14 cellular contexts compared by ENCODE assay signal in the genomic region with DNA sequence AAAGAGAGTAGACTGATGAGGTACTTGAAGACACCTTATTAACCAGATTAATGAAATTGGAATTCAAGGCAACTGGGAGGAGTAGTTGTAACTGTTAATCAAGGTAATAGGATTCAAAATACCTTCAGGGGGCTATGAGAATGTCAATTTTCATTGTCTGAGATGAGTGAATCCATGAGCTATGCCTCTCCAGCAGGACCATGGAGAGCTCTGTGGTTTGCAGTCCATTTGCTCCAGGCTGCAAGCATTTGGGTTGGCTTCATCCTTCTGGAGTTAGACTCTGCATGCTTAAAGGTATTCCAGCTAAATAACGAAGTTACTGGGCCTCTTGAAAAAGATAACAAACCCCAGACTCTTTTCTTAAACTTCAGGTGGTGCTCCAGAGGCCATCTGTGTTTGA.
DNase-seq lines count a peak whose midpoint lies in the region; ATAC-seq, FAIRE-seq and TF ChIP-seq lines count a peak whose summit lies in the region.
"Had no signal": no experiment of that assay in that cellular context is flagged by ENCODE, and none has a peak within 500 bp of the region (broad histone marks: within the 10 kb centered on the region; RNA-seq: fewer than 3 reads in every experiment).

No MANE protein-coding gene starts in this region.

- WGBS in A549 (ENCODE audit: missing lambda C conversion rate) = 0% methylated on average over 1 of the region's 1 CpG
- 26% methylated on average over 1 of the region's 1 CpG for WGBS in hepatocyte (ENCODE audit: low lambda C conversion rate, missing lambda C conversion rate)
- 10 to 16% methylated on average over 1 of the region's 1 CpG for WGBS in body of pancreas, 2 donors

- FAIRE-seq in A549 (lab: Jason Lieb, UNC) = no peak

- POLR2A ChIA-PET in A549 (lab: Yijun Ruan, JAX) = no interaction called here
- POLR2A ChIA-PET in HEK293T (lab: Yijun Ruan, JAX) = no interaction called here
- POLR2A ChIA-PET in WTC11 (lab: Charles Lee) = no interaction called here

- H3K4me3 ChIP-seq in A549 = no peak overlapping the region
- H3K4me3 ChIP-seq in hepatocyte = no peak overlapping the region
- no peak overlapping the region for H3K4me3 ChIP-seq in body of pancreas
- H3K4me3 ChIP-seq: tibial nerve had no signal

- H3K4me1 ChIP-seq in A549 = no peaks in the 10 kb centered on the region
- no peaks in the 10 kb centered on the region for H3K4me1 ChIP-seq in hepatocyte (ENCODE audit: insufficient read depth)
- H3K4me1 ChIP-seq in body of pancreas = no peaks in the 10 kb centered on the region
- H3K4me1 ChIP-seq: tibial nerve had no signal

- H3K27me3 Mint-ChIP-seq in WTC11 (ENCODE audit: low read depth) = no peaks in the 10 kb centered on the region
- H3K27me3 Mint-ChIP-seq: activated naive CD8-positive, alpha-beta T cell treated with anti-CD3 and anti-CD28 coated beads, Interleukin-2, amount 10 ng/mL, durations not matched to agents 7 days and 5 days; effector memory CD8-positive, alpha-beta T cell had no signal

- no peaks in the 10 kb centered on the region for H4K20me1 ChIP-seq in hepatocyte (ENCODE audit: insufficient read depth, poor library complexity, severe bottlenecking)

- H2AFZ ChIP-seq in hepatocyte = no peak overlapping the region

- H3K9me2 ChIP-seq in hepatocyte (replicated peaks; ENCODE audit: insufficient read depth) = no peaks in the 10 kb centered on the region

- no peak overlapping the region for H3K4me2 ChIP-seq in A549
- no peak overlapping the region for H3K4me2 ChIP-seq in hepatocyte

- DNase-seq in A549 (ENCODE audit: low read depth in 1 of 2, low spot score in 1 of 2) (no peak), HEK293T (ENCODE audit: extremely low spot score) (peak; percentile 21), WTC11 (ENCODE audit: low spot score) (peak; percentile 31), hepatocyte (ENCODE audit: low spot score) (peak; percentile 48), NCI-H1105 (lab: John Stamatoyannopoulos, UW) (no peak), body of pancreas (no peak), dedifferentiated amniotic fluid mesenchymal stem cell (ENCODE audit: extremely low spot score) (no peak), middle frontal gyrus (ENCODE audit: extremely low spot score, low spot score) (no peak)
- DNase-seq: activated naive CD8-positive, alpha-beta T cell treated with anti-CD3 and anti-CD28 coated beads, Interleukin-2, amount 10 ng/mL, durations not matched to agents 7 days and 5 days; effector memory CD8-positive, alpha-beta T cell; naive B cell; NCI-H2029 treated with DMSO at 0.1 percent for 48 hours; T1000 had no signal

- ATAC-seq in A549 (no peak), WTC11 (peak; percentile 70), body of pancreas (no peak)
- ATAC-seq: effector memory CD8-positive, alpha-beta T cell had no signal

- H3K27ac Mint-ChIP-seq in WTC11 = no peak overlapping the region
- H3K27ac Mint-ChIP-seq: activated naive CD8-positive, alpha-beta T cell treated with anti-CD3 and anti-CD28 coated beads, Interleukin-2, amount 10 ng/mL, durations not matched to agents 7 days and 5 days; effector memory CD8-positive, alpha-beta T cell; naive B cell had no signal

- H3K9me3 ChIP-seq in A549 = no peaks in the 10 kb centered on the region
- H3K9me3 ChIP-seq in hepatocyte (ENCODE audit: low read depth) = no peaks in the 10 kb centered on the region
- no peaks in the 10 kb centered on the region for H3K9me3 ChIP-seq in body of pancreas
- H3K9me3 ChIP-seq: tibial nerve had no signal

- no peak for TF ChIP-seq CTCF in A549 (IDR thresholded peaks at IDR 0.05)
- TF ChIP-seq CTCF in WTC11 (IDR thresholded peaks at IDR 0.05) = no peak
- TF ChIP-seq CTCF in hepatocyte (IDR thresholded peaks at IDR 0.05; ENCODE audit: poor library complexity) = no peak
- TF ChIP-seq CTCF in body of pancreas (IDR thresholded peaks at IDR 0.05) = no peak

- H3K27me3 ChIP-seq in hepatocyte (no peaks in the 10 kb centered on the region), body of pancreas (no peaks in the 10 kb centered on the region)
- H3K27me3 ChIP-seq: tibial nerve had no signal

- TF ChIP-seq EP300 in A549 (IDR thresholded peaks at IDR 0.05) = no peak

- no peak overlapping the region for H3K4me3 Mint-ChIP-seq in WTC11
- H3K4me3 Mint-ChIP-seq: activated naive CD8-positive, alpha-beta T cell treated with anti-CD3 and anti-CD28 coated beads, Interleukin-2, amount 10 ng/mL, durations not matched to agents 7 days and 5 days; effector memory CD8-positive, alpha-beta T cell; naive B cell had no signal

- no peak for TF ChIP-seq RAD21 in A549 (conservative IDR thresholded peaks at IDR 0.05 in 1 of 2, IDR thresholded peaks at IDR 0.05 in 1 of 2)

- intact Hi-C loops in body of pancreas (cut with DNase I) = no loop called here

- H3K27ac ChIP-seq in A549 = no peak overlapping the region
- H3K27ac ChIP-seq in hepatocyte = no peak overlapping the region
- no peak overlapping the region for H3K27ac ChIP-seq in body of pancreas
- H3K27ac ChIP-seq: tibial nerve had no signal

- CTCF ChIA-PET in A549 (lab: Yijun Ruan, JAX) = interaction anchor here (1.2 kb wide), 1 partner anchor 25 kb away, joined by 3 read pairs; no protein-coding TSS in a partner anchor
- CTCF ChIA-PET in HEK293T (lab: Yijun Ruan, JAX) = no interaction called here
- CTCF ChIA-PET in WTC11 (lab: Charles Lee) = no interaction called here

- H3K79me2 ChIP-seq in hepatocyte = no peaks in the 10 kb centered on the region

- no peaks in the 10 kb centered on the region for H3K36me3 Mint-ChIP-seq in WTC11
- H3K36me3 Mint-ChIP-seq: activated naive CD8-positive, alpha-beta T cell treated with anti-CD3 and anti-CD28 coated beads, Interleukin-2, amount 10 ng/mL, durations not matched to agents 7 days and 5 days; naive B cell had no signal

- no peaks in the 10 kb centered on the region for H3K9me3 Mint-ChIP-seq in WTC11
- H3K9me3 Mint-ChIP-seq: activated naive CD8-positive, alpha-beta T cell treated with anti-CD3 and anti-CD28 coated beads, Interleukin-2, amount 10 ng/mL, durations not matched to agents 7 days and 5 days had no signal

- no peak for TF ChIP-seq POLR2A in A549 (IDR thresholded peaks at IDR 0.05; ENCODE audit: low read length)
- TF ChIP-seq POLR2A in body of pancreas (IDR thresholded peaks at IDR 0.05) = no peak

- H3K36me3 ChIP-seq in hepatocyte (replicated peaks; ENCODE audit: insufficient read depth, low read depth) = no peaks in the 10 kb centered on the region
- no peaks in the 10 kb centered on the region for H3K36me3 ChIP-seq in body of pancreas (replicated peaks in 1 of 2; ENCODE audit: insufficient read depth in 1 of 2, low read depth in 2 of 2)
- H3K36me3 ChIP-seq: tibial nerve had no signal

- no peaks in the 10 kb centered on the region for H3K4me1 Mint-ChIP-seq in WTC11
- H3K4me1 Mint-ChIP-seq: activated naive CD8-positive, alpha-beta T cell treated with anti-CD3 and anti-CD28 coated beads, Interleukin-2, amount 10 ng/mL, durations not matched to agents 7 days and 5 days; naive B cell had no signal

TF ChIP-seq in A549, 52 proteins besides CTCF, POLR2A, EP300 and RAD21 (continues in another document):
- no peak for TF ChIP-seq KDM5A (IDR thresholded peaks at IDR 0.05)

TF ChIP-seq in HEK293T, 16 proteins besides CTCF, POLR2A, EP300 and RAD21 (continues in another document):
- TF ChIP-seq CTBP1 (IDR thresholded peaks at IDR 0.05; ENCODE audit: borderline replicate concordance) (no peak), ZNF384 (IDR thresholded peaks at IDR 0.05) (no peak), ARNT (IDR thresholded peaks at IDR 0.05) (no peak), SP1 (IDR thresholded peaks at IDR 0.05) (no peak), HDGF (IDR thresholded peaks at IDR 0.05; ENCODE audit: borderline replicate concordance) (no peak), TARDBP (IDR thresholded peaks at IDR 0.05) (no peak), ELF4 (IDR thresholded peaks at IDR 0.05) (no peak), L3MBTL2 (conservative IDR thresholded peaks at IDR 0.05) (no peak), LEF1 (IDR thresholded peaks at IDR 0.05; ENCODE audit: borderline replicate concordance) (no peak), NFRKB (IDR thresholded peaks at IDR 0.05) (no peak), BHLHE40 (IDR thresholded peaks at IDR 0.05; ENCODE audit: borderline replicate concordance) (no peak), SUZ12 (IDR thresholded peaks at IDR 0.05) (no peak), FOXA1 (IDR thresholded peaks at IDR 0.05) (no peak)
- TF ChIP-seq, protein P1, sequence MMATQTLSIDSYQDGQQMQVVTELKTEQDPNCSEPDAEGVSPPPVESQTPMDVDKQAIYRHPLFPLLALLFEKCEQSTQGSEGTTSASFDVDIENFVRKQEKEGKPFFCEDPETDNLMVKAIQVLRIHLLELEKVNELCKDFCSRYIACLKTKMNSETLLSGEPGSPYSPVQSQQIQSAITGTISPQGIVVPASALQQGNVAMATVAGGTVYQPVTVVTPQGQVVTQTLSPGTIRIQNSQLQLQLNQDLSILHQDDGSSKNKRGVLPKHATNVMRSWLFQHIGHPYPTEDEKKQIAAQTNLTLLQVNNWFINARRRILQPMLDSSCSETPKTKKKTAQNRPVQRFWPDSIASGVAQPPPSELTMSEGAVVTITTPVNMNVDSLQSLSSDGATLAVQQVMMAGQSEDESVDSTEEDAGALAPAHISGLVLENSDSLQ (IDR thresholded peaks at IDR 0.05) = no peak

TF ChIP-seq in WTC11, 78 proteins besides CTCF, POLR2A, EP300 and RAD21 (continues in another document):
- no peak for TF ChIP-seq KAT7 (CRISPR knock-in tag; IDR thresholded peaks at IDR 0.05; ENCODE audit: borderline replicate concordance)
- TF ChIP-seq CREB1 (CRISPR knock-in tag; IDR thresholded peaks at IDR 0.05) = no peak
- no peak for TF ChIP-seq ESRRA (CRISPR knock-in tag; IDR thresholded peaks at IDR 0.05; ENCODE audit: borderline replicate concordance)
- no peak for TF ChIP-seq ZNF138 (CRISPR knock-in tag; conservative IDR thresholded peaks at IDR 0.05)
- TF ChIP-seq FOXJ3 (CRISPR knock-in tag; IDR thresholded peaks at IDR 0.05; ENCODE audit: borderline replicate concordance) = no peak
- TF ChIP-seq JUN (CRISPR knock-in tag; IDR thresholded peaks at IDR 0.05) = no peak
- TF ChIP-seq, protein P2, sequence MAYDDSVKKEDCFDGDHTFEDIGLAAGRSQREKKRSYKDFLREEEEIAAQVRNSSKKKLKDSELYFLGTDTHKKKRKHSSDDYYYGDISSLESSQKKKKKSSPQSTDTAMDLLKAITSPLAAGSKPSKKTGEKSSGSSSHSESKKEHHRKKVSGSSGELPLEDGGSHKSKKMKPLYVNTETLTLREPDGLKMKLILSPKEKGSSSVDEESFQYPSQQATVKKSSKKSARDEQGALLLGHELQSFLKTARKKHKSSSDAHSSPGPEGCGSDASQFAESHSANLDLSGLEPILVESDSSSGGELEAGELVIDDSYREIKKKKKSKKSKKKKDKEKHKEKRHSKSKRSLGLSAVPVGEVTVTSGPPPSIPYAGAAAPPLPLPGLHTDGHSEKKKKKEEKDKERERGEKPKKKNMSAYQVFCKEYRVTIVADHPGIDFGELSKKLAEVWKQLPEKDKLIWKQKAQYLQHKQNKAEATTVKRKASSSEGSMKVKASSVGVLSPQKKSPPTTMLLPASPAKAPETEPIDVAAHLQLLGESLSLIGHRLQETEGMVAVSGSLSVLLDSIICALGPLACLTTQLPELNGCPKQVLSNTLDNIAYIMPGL (CRISPR knock-in tag; IDR thresholded peaks at IDR 0.05) = no peak
- TF ChIP-seq, protein P3, sequence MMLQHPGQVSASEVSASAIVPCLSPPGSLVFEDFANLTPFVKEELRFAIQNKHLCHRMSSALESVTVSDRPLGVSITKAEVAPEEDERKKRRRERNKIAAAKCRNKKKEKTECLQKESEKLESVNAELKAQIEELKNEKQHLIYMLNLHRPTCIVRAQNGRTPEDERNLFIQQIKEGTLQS (CRISPR knock-in tag; conservative IDR thresholded peaks at IDR 0.05) = no peak

Comparison
In these comparisons a context has a peak if more than half of its experiments do, and no peak if none do; other contexts are left out.
1. DNase-seq: peak in HEK293T (single experiment), WTC11 (single experiment) and hepatocyte (single experiment); none in A549 (0 of 2), NCI-H1105 (single experiment), body of pancreas (0 of 4), dedifferentiated amniotic fluid mesenchymal stem cell (single experiment) and middle frontal gyrus (single experiment).